20 cellular contexts compared by ENCODE assay signal in genomic region chr17:43697937-43698336, GRCh38. TPM values are rescaled to one million over a fixed set of nuclear protein-coding genes. Genes with fewer than 3 reads are reported as not detected.
"Had no signal": no experiment of that assay in that cellular context is flagged by ENCODE, and none has a peak within 500 bp of the region (broad histone marks: within the 10 kb centered on the region; RNA-seq: fewer than 3 reads in every experiment).

No MANE protein-coding gene starts in this region.

- DNase-seq: Karpas-422, KG1, MG63, NCI-H1092 treated with DMSO at 0.1 percent for 48 hours, NCI-H1436, NCI-H187, NCI-H2029, NCI-H2081 treated with DMSO at 0.1 percent for 48 hours, NCI-H2171 treated with DMSO at 0.1 percent for 48 hours, NCI-H345, NCI-H446 treated with DMSO at 0.1 percent for 48 hours, NCI-H510A treated with DMSO at 0.1 percent for 48 hours, NCI-H526, NCI-H774, Right ventricle myocardium superior, RPMI8226, SIG-M5 had no signal

- H3K36me3 ChIP-seq: MG63, SJSA1 had no signal

- H3K4me3 ChIP-seq: MG63, SJSA1, SK-N-MC had no signal

- H3K27me3 ChIP-seq: MG63, SJSA1 had no signal

- H3K27ac ChIP-seq: HL-60, SJSA1, SK-N-MC had no signal

RNA-seq across cellular contexts. Expression of gene MEOX1, which starts 36.2 kb away (rescaled TPM):
- total RNA-seq: SJSA1 had no signal
